In the genomic region with DNA sequence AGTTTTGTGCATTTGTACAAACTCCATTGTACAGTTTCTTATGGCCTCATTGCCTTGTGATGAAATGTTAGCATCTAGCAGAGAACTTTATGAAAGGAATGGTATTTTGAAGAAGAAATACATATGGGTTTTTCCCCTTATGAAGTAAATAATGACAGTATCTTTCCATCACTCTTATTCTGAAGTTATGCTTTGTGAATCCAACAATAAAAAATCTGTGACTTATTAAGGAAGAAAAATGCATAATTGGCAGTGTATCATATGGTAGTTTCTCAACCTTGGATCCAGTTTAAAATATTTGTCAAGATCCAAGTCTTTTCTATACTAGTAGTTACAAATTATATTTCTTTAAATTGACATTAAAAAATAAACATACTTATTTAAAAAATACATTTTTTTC, we compare ENCODE assay signal across 28 cellular contexts.
"Had no signal": no experiment of that assay in that cellular context is flagged by ENCODE, and none has a peak within 500 bp of the region (broad histone marks: within the 10 kb centered on the region; RNA-seq: fewer than 3 reads in every experiment).

No MANE protein-coding gene starts in this region.

- ATAC-seq: activated CD4-positive, alpha-beta T cell treated with anti-CD3 and anti-CD28 coated beads for 36 hours; activated CD8-positive, alpha-beta memory T cell treated with anti-CD3 and anti-CD28 coated beads, Interleukin-2, amount 10 ng/mL, durations not matched to agents 7 days and 5 days; activated CD8-positive, alpha-beta T cell treated with anti-CD3 and anti-CD28 coated beads, Interleukin-2, amount 10 ng/mL, durations not matched to agents 7 days and 5 days; activated naive CD8-positive, alpha-beta T cell treated with anti-CD3 and anti-CD28 coated beads, Interleukin-2, amount 50 U/mL, for 24 hours; esophagus mucosa; gastroesophageal sphincter; heart right ventricle had no signal

- H3K27me3 ChIP-seq: ascending aorta, breast epithelium, cardiac muscle cell, colonic mucosa, dorsolateral prefrontal cortex, gastroesophageal sphincter, heart right ventricle had no signal

- H3K4me1 ChIP-seq: ascending aorta, breast epithelium, colonic mucosa, gastroesophageal sphincter, heart right ventricle had no signal

- H3K4me3 ChIP-seq: ascending aorta, breast epithelium, cardiac muscle cell, colonic mucosa, dorsolateral prefrontal cortex, gastroesophageal sphincter, heart right ventricle had no signal

- H3K27ac ChIP-seq: ascending aorta, breast epithelium, cardiac muscle cell, colonic mucosa, dorsolateral prefrontal cortex, gastroesophageal sphincter, heart right ventricle had no signal

- H3K9me3 ChIP-seq: ascending aorta, gastroesophageal sphincter had no signal

- H3K36me3 ChIP-seq: ascending aorta, breast epithelium, cardiac muscle cell, colonic mucosa, gastroesophageal sphincter, heart right ventricle had no signal

- DNase-seq: activated CD4-positive, alpha-beta memory T cell treated with anti-CD3 and anti-CD28 coated beads for 36 hours; activated CD4-positive, alpha-beta T cell treated with anti-CD3 and anti-CD28 coated beads for 36 hours; activated CD4-positive, alpha-beta T cell treated with anti-CD3 and anti-CD28 coated beads, Interleukin-2, amount 10 ng/mL, durations not matched to agents 24 days and 14 days; activated CD4-positive, CD25-positive, alpha-beta regulatory T cell; activated CD4-positive, CD25-positive, alpha-beta regulatory T cell treated with anti-CD3 and anti-CD28 coated beads, Interleukin-2, amount 50 U/mL, for 72 hours; activated CD8-positive, alpha-beta memory T cell treated with anti-CD3 and anti-CD28 coated beads, Interleukin-2, amount 10 ng/mL, durations not matched to agents 7 days and 5 days; activated CD8-positive, alpha-beta memory T cell treated with anti-CD3 and anti-CD28 coated beads, Interleukin-2, amount 50 U/mL, for 4 hours; activated CD8-positive, alpha-beta T cell treated with anti-CD3 and anti-CD28 coated beads, Interleukin-2, amount 10 ng/mL, durations not matched to agents 7 days and 5 days; activated effector memory CD4-positive, alpha-beta T cell treated with anti-CD3 and anti-CD28 coated beads, Interleukin-2, amount 50 U/mL, for 16 hours; activated naive CD4-positive, alpha-beta T cell treated with anti-CD3 and anti-CD28 coated beads for 36 hours; activated naive CD8-positive, alpha-beta T cell treated with anti-CD3 and anti-CD28 coated beads for 36 hours; activated naive CD8-positive, alpha-beta T cell treated with anti-CD3 and anti-CD28 coated beads, Interleukin-2, amount 50 U/mL, for 24 hours; activated T-cell treated with anti-CD3 and anti-CD28 coated beads, Interleukin-2, amount 50 U/mL, for 1 hour; activated T-cell treated with anti-CD3 and anti-CD28 coated beads, Interleukin-2, amount 50 U/mL, for 48 hours; central memory CD4-positive, alpha-beta T cell; cerebellar nuclear complex; colonic mucosa; dorsolateral prefrontal cortex; effector memory CD4-positive, alpha-beta T cell; endodermal cell; foreskin melanocyte; heart right ventricle; T-helper 2 cell had no signal
